In genomic region chr7:25105911-25106310, GRCh38 we compare ENCODE assay signal across 19 cellular contexts. TPM values are rescaled to one million over a fixed set of nuclear protein-coding genes. Genes with fewer than 3 reads are reported as not detected.
DNase-seq lines count a peak whose midpoint lies in the region; ATAC-seq, FAIRE-seq and TF ChIP-seq lines count a peak whose summit lies in the region.
"Had no signal": no experiment of that assay in that cellular context is flagged by ENCODE, and none has a peak within 500 bp of the region (broad histone marks: within the 10 kb centered on the region; RNA-seq: fewer than 3 reads in every experiment).

No MANE protein-coding gene starts in this region.

- peaks cover 13% of the 10 kb centered on the region for H3K9me3 Mint-ChIP-seq in neural progenitor cell
- H3K9me3 Mint-ChIP-seq: CD4-positive, alpha-beta memory T cell had no signal

- no peak for TF ChIP-seq RAD21 in K562 (CRISPR knock-in tag; conservative IDR thresholded peaks at IDR 0.05 in 1 of 2, IDR thresholded peaks at IDR 0.05 in 1 of 2)

- no peaks in the 10 kb centered on the region for H3K27me3 Mint-ChIP-seq in neural progenitor cell (ENCODE audit: insufficient read depth, low read depth)

- TF ChIP-seq CTCF in K562 (IDR thresholded peaks at IDR 0.05 in 2 of 3, conservative IDR thresholded peaks at IDR 0.05 in 1 of 3; ENCODE audit: insufficient read depth in 2 of 3, low read depth in 1 of 3, low read length in 3 of 3) (no peak), neural progenitor cell (IDR thresholded peaks at IDR 0.05) (no peak)

- in situ Hi-C loops in K562 (cut with MboI) = no loop called here

- H3K9me3 ChIP-seq in right cardiac atrium (ENCODE audit: control insufficient read depth, low read length) (no peaks in the 10 kb centered on the region), K562 (replicated peaks; ENCODE audit: control insufficient read depth, insufficient read depth, low read depth, low read length) (no peaks in the 10 kb centered on the region; the same call in 1 of the 2 replicates), neural progenitor cell (ENCODE audit: low read depth) (no peaks in the 10 kb centered on the region)

- no peak overlapping the region for H3K4me2 ChIP-seq in K562 (ENCODE audit: insufficient read depth, low read length)
- no peak overlapping the region for H3K4me2 ChIP-seq in neural progenitor cell

- ATAC-seq in right cardiac atrium = peak; percentile 48 to 89
- no peak for ATAC-seq in Right ventricle myocardium superior (ENCODE audit: poor library complexity)
- ATAC-seq in K562 = peak; percentile 73
- ATAC-seq in GM21447 (IDR thresholded peaks at IDR 0.05; ENCODE audit: unreplicated experiment) = no peak

- no peaks in the 10 kb centered on the region for H3K79me2 ChIP-seq in K562 (ENCODE audit: control insufficient read depth, insufficient read depth, low read length)
- no peaks in the 10 kb centered on the region for H3K79me2 ChIP-seq in neural progenitor cell (ENCODE audit: low read depth)

- H4K20me1 ChIP-seq in K562 (replicated peaks; ENCODE audit: control insufficient read depth, insufficient read depth, low read length) (no peaks in the 10 kb centered on the region), neural progenitor cell (ENCODE audit: low read depth) (no peaks in the 10 kb centered on the region)

- TF ChIP-seq POLR2A in K562 (conservative IDR thresholded peaks at IDR 0.05) = no peak

- H3K9me1 ChIP-seq in K562 (ENCODE audit: control insufficient read depth, insufficient read depth, low read length) = no peaks in the 10 kb centered on the region

- H3K4me3 ChIP-seq in right cardiac atrium (ENCODE audit: low read length) (no peak overlapping the region), K562 (no peak overlapping the region), neural progenitor cell (no peak overlapping the region)
- H3K4me3 ChIP-seq: HAP-1 had no signal

- POLR2A ChIA-PET in K562 (lab: Yijun Ruan, JAX) = interaction anchor here (0.9 kb wide), 1 partner anchor 18 kb away, joined by 3 read pairs; no protein-coding TSS in a partner anchor

- intact Hi-C loops in right cardiac atrium (cut with DNase I) (no loop called here), Right ventricle myocardium superior (cut with DNase I) (no loop called here), K562 (cut with micrococcal nuclease) (no loop called here)

- H3K27me3 ChIP-seq in right cardiac atrium (ENCODE audit: control insufficient read depth, insufficient read depth) (no peaks in the 10 kb centered on the region), K562 (ENCODE audit: control insufficient read depth in 2 of 2, insufficient read depth in 2 of 2, low read length in 2 of 2) (no peaks in the 10 kb centered on the region), neural progenitor cell (no peaks in the 10 kb centered on the region)

- H3K4me3 Mint-ChIP-seq in neural progenitor cell = no peak overlapping the region
- H3K4me3 Mint-ChIP-seq: CD4-positive, alpha-beta memory T cell; HFFc6 had no signal

- H3K27ac Mint-ChIP-seq in neural progenitor cell = no peak overlapping the region
- H3K27ac Mint-ChIP-seq: HFFc6 had no signal

- H3K36me3 ChIP-seq in K562 (ENCODE audit: control insufficient read depth, insufficient read depth, low read length) (no peaks in the 10 kb centered on the region; the same call in 2 of the 3 replicates), neural progenitor cell (no peaks in the 10 kb centered on the region)
- H3K36me3 ChIP-seq: HAP-1 had no signal

- DNase-seq in right cardiac atrium (no peak), Right ventricle myocardium superior (no peak), K562 (ENCODE audit: extremely low read depth in 1 of 4, low spot score in 3 of 4) (peak in 2 of 4 experiments; percentile 51 to 55), neural progenitor cell (ENCODE audit: low spot score) (no peak)
- DNase-seq in activated CD8-positive, alpha-beta memory T cell treated with anti-CD3 and anti-CD28 coated beads, Interleukin-2, amount 50 U/mL, for 48 hours = no peak
- DNase-seq: C1 segment of cervical spinal cord; Calu3; CD4-positive, alpha-beta memory T cell; COR-L47; DMS53; DMS79 treated with DMSO at 0.1 percent for 48 hours; GF-D8; GOT3; HFFc6 had no signal

- CTCF ChIA-PET in K562 (lab: Yijun Ruan, JAX; ENCODE audit: low intra/inter-chr PET ratio) = no interaction called here

- H3K36me3 Mint-ChIP-seq in neural progenitor cell = no peaks in the 10 kb centered on the region
- H3K36me3 Mint-ChIP-seq: CD4-positive, alpha-beta memory T cell had no signal

- H3K9ac ChIP-seq in K562 (ENCODE audit: insufficient read depth in 1 of 2, low read depth in 2 of 2, low read length in 2 of 2) (no peak overlapping the region), neural progenitor cell (no peak overlapping the region)

- H3K27ac ChIP-seq in right cardiac atrium (ENCODE audit: low read length) (no peak overlapping the region), K562 (ENCODE audit: extremely low read depth, low read depth, low read length) (no peak overlapping the region), neural progenitor cell (no peak overlapping the region)

- H3K4me1 ChIP-seq in right cardiac atrium (ENCODE audit: control insufficient read depth, insufficient read depth, low read length) (no peaks in the 10 kb centered on the region), K562 (replicated peaks in 1 of 2; ENCODE audit: control insufficient read depth in 2 of 2, insufficient read depth in 2 of 2, low read length in 2 of 2) (peaks cover 0 to 2% of the 10 kb centered on the region in 2 experiments; a peak in 2 of 5 replicates), neural progenitor cell (no peaks in the 10 kb centered on the region)
- H3K4me1 ChIP-seq: HAP-1 had no signal

- H3K4me1 Mint-ChIP-seq in neural progenitor cell = no peaks in the 10 kb centered on the region
- H3K4me1 Mint-ChIP-seq: CD4-positive, alpha-beta memory T cell had no signal

- no peak overlapping the region for H2AFZ ChIP-seq in K562 (ENCODE audit: low read depth, low read length)
- H2AFZ ChIP-seq in neural progenitor cell (replicated peaks) = peak overlapping the region; percentile 13

- peak; percentile 80 for FAIRE-seq in K562 (lab: Jason Lieb, UNC)
- FAIRE-seq: GM12891, GM18507, H54 had no signal

- no TSS peak for BruUV-seq in K562 (replicated peaks; lab: Mats Ljungman, UMichigan)

- WGBS in right cardiac atrium = 70% methylated on average over 3 of the region's 3 CpGs
- 10% methylated on average over 2 of the region's 3 CpGs for WGBS in K562 (ENCODE audit: insufficient coverage, low coverage, missing lambda C conversion rate)

- TF ChIP-seq EP300 in K562 (IDR thresholded peaks at IDR 0.05; ENCODE audit: low read length) = no peak

- no peaks in the 10 kb centered on the region for H3F3A ChIP-seq in neural progenitor cell (ENCODE audit: low read depth)

TF ChIP-seq in K562, 482 proteins besides CTCF, POLR2A, EP300 and RAD21 (continues in another document):
- TF ChIP-seq ZKSCAN1 (IDR thresholded peaks at IDR 0.05; ENCODE audit: low read depth, low read length) = no peak
- 0 out of 2 replicates have a peak, but pooled peaks have one; percentile 54 for TF ChIP-seq ARID1B (IDR thresholded peaks at IDR 0.05)
- no peak for TF ChIP-seq REST (CRISPR knock-in tag; IDR thresholded peaks at IDR 0.05; ENCODE audit: low read depth)

RNA-seq across cellular contexts. Expression of gene CYCS, which starts 19.1 kb away (rescaled TPM):
- total RNA-seq in right cardiac atrium = 100 to 1,000 TPM; 504 to 668 (median 617) TPM
- 708 TPM for polyA plus RNA-seq in right cardiac atrium
- total RNA-seq in Right ventricle myocardium superior = 698 TPM
- 31.9 and 73.5 TPM in 2 replicates for total RNA-seq in K562 (2011; cell fraction: chromatin; rRNA removed; ENCODE audit: low replicate concordance)
- total RNA-seq in K562 (2011; cell fraction: nucleolus; rRNA removed) = 34.5 and 37.9 TPM in 2 replicates
- total RNA-seq in K562 (2011; cell fraction: nucleoplasm; rRNA removed) = 69.7 and 114 TPM in 2 replicates
- total RNA-seq in K562 (2014; rRNA removed) = 188 and 206 TPM in 2 replicates
- 702 and 833 TPM in 2 replicates for total RNA-seq in K562 (2014; rRNA removed; fragmentation: Illumina TruSeq; extraction: Trizol)
- total RNA-seq in K562 (2015; rRNA removed; fragmentation: Illumina TruSeq; extraction: Trizol) = 373 and 408 TPM in 2 replicates
- total RNA-seq in K562 (2021) = 438 and 485 TPM in 2 replicates
- 229 and 365 TPM in 2 replicates for polyA plus RNA-seq in K562 (2011; rRNA removed)
- 26.7 and 85.8 TPM in 2 replicates for polyA plus RNA-seq in K562 (2011; cell fraction: cytosol; rRNA removed)
- 26.4 and 45.1 TPM in 2 replicates for polyA plus RNA-seq in K562 (2011; cell fraction: nucleus; rRNA removed)
- polyA plus RNA-seq in K562 (2012) = 281 and 418 TPM in 2 replicates
- 697 and 770 TPM in 2 replicates for polyA plus RNA-seq in K562 (2014; fragmentation: Illumina TruSeq; extraction: Trizol)
- polyA plus RNA-seq in K562 (2014; fragmentation: Nextera tagmentation; extraction: Ambion mirVana) = 1,000 to 10,000 TPM in 1 of 2 experiments, 100 to 1,000 TPM in 1; 978 to 1,425 TPM
- polyA plus RNA-seq in K562 (2014; rRNA removed) = 352 and 357 TPM in 2 replicates
- polyA minus RNA-seq in K562 (2011; rRNA and poly(A)+ RNA removed) = 133 and 167 TPM in 2 replicates
- polyA minus RNA-seq in K562 (2011; cell fraction: cytosol; rRNA and poly(A)+ RNA removed) = 71.4 and 87.0 TPM in 2 replicates
- 35.1 and 54.0 TPM in 2 replicates for polyA minus RNA-seq in K562 (2011; cell fraction: nucleus; rRNA and poly(A)+ RNA removed)
- 49.0 and 93.9 TPM in 2 replicates for total RNA-seq in neural progenitor cell (ENCODE audit: low replicate concordance)

Comparison
In these comparisons a context has a peak if more than half of its experiments do, and no peak if none do; other contexts are left out.
1. ATAC-seq: peak in right cardiac atrium (2 of 2) and K562 (single experiment); none in Right ventricle myocardium superior (single experiment) and GM21447 (single experiment).